ENCODE assay signal across 37 cellular contexts in the genomic region with DNA sequence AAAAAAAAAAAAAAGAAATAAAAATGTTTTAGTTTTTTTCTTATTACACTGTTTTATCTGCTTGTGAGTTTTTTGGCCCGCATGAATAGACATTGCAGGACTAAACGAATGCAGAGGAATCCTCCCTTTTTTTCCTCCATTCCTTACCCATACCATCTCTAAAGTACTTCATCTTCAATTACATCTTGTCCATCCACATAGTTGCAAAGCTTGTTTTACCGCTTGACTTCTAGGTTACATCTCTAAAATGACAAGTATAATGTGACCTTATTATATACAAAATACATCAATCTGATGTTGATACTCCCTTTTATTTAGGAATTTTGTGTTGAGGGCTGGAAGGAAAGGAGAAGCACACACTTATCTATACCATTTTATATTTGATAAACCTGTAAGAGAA.
"Had no signal": no experiment of that assay in that cellular context is flagged by ENCODE, and none has a peak within 500 bp of the region (broad histone marks: within the 10 kb centered on the region; RNA-seq: fewer than 3 reads in every experiment).

No MANE protein-coding gene starts in this region.

- H3K9me3 Mint-ChIP-seq: activated B cell treated with CpG ODN at 0.5 μM for 24 hours; activated naive CD4-positive, alpha-beta T cell treated with anti-CD3 and anti-CD28 coated beads for 36 hours; activated naive CD4-positive, alpha-beta T cell treated with anti-CD3 and anti-CD28 coated beads, Interleukin-2, amount 50 U/mL, for 72 hours; activated T-helper 1 cell treated with anti-CD3 and anti-CD28 coated beads, Interleukin-12 subunit alpha, Interleukin-12 subunit beta, Interleukin-2, Interleukin-4 antibody, amounts not matched to agents 30 ng/mL and 10 ng/mL and 1 ng/mL, durations not matched to agents 14 hours and 24 hours and 36 hours; central memory CD8-positive, alpha-beta T cell; T-cell had no signal

- H3K4me1 ChIP-seq: colonic mucosa had no signal

- H2AFZ ChIP-seq: PC-9 had no signal

- H3K9me3 ChIP-seq: ascending aorta, colonic mucosa, MG63 had no signal

- H3K27ac ChIP-seq: ascending aorta, cardiac muscle cell, colonic mucosa, PC-9, RWPE1, VCaP had no signal

- H3K27me3 Mint-ChIP-seq: activated B cell treated with CpG ODN at 0.5 μM for 24 hours; central memory CD8-positive, alpha-beta T cell; T-cell; T-helper 17 cell had no signal

- H3K27ac Mint-ChIP-seq: activated B cell treated with CpG ODN at 0.5 μM for 24 hours; activated naive CD4-positive, alpha-beta T cell treated with anti-CD3 and anti-CD28 coated beads for 36 hours; activated naive CD4-positive, alpha-beta T cell treated with anti-CD3 and anti-CD28 coated beads, Interleukin-2, amount 50 U/mL, for 72 hours; activated T-helper 1 cell treated with anti-CD3 and anti-CD28 coated beads, Interleukin-12 subunit alpha, Interleukin-12 subunit beta, Interleukin-2, Interleukin-4 antibody, amounts not matched to agents 30 ng/mL and 10 ng/mL and 1 ng/mL, durations not matched to agents 14 hours and 24 hours and 36 hours; T-helper 17 cell had no signal

- H3K4me3 Mint-ChIP-seq: activated B cell treated with CpG ODN at 0.5 μM for 24 hours; activated naive CD4-positive, alpha-beta T cell treated with anti-CD3 and anti-CD28 coated beads for 36 hours; activated T-helper 1 cell treated with anti-CD3 and anti-CD28 coated beads, Interleukin-12 subunit alpha, Interleukin-12 subunit beta, Interleukin-2, Interleukin-4 antibody, amounts not matched to agents 30 ng/mL and 10 ng/mL and 1 ng/mL, durations not matched to agents 14 hours and 24 hours and 36 hours; central memory CD8-positive, alpha-beta T cell; T-cell; T-helper 17 cell had no signal

- ATAC-seq: activated naive CD4-positive, alpha-beta T cell treated with anti-CD3 and anti-CD28 coated beads, Interleukin-2, amount 50 U/mL, for 72 hours; Right ventricle myocardium inferior; SK-N-SH treated with all-trans-retinoic acid at 6 μM for 48 hours; T-cell; T-helper 17 cell had no signal

- H3K4me2 ChIP-seq: PC-9 had no signal

- H3K27me3 ChIP-seq: ascending aorta, cardiac muscle cell, colonic mucosa, MG63 had no signal

- DNase-seq: activated B cell treated with CpG ODN at 0.5 μM for 24 hours; activated CD4-positive, alpha-beta T cell treated with anti-CD3 and anti-CD28 coated beads for 48 hours; activated CD4-positive, alpha-beta T cell treated with anti-CD3 and anti-CD28 coated beads, Interleukin-2, amount 50 U/mL, for 4 hours; activated CD4-positive, CD25-positive, alpha-beta regulatory T cell treated with anti-CD3 and anti-CD28 coated beads, Interleukin-2, amount 50 U/mL, for 72 hours; activated CD8-positive, alpha-beta memory T cell treated with anti-CD3 and anti-CD28 coated beads, Interleukin-2, amount 50 U/mL, for 4 hours; activated gamma-delta T cell treated with Interleukin-2 at 50 U/mL for 16 hours; activated naive CD4-positive, alpha-beta T cell treated with anti-CD3 and anti-CD28 coated beads for 36 hours; activated T-cell treated with anti-CD3 and anti-CD28 coated beads for 4 hours; amygdala; colonic mucosa; Kasumi-1; KBM-7; MG63; NCI-H1048; NCI-H1105 treated with DMSO at 0.1 percent for 48 hours; NCI-H1436; NCI-H1694; NCI-H1930; NCI-H2171 treated with DMSO at 0.1 percent for 48 hours; NCI-H2227 treated with DMSO at 0.1 percent for 48 hours; NCI-H446; NCI-H510A treated with DMSO at 0.1 percent for 48 hours; NCI-H526 treated with DMSO at 0.1 percent for 48 hours; NCI-H774; PC-9; SIG-M5; T-cell; T-helper 17 cell had no signal

- H3K36me3 ChIP-seq: cardiac muscle cell, colonic mucosa, MG63 had no signal

- H3K4me3 ChIP-seq: ascending aorta, cardiac muscle cell, colonic mucosa, MG63, PC-9 had no signal

- H3K36me3 Mint-ChIP-seq: activated naive CD4-positive, alpha-beta T cell treated with anti-CD3 and anti-CD28 coated beads, Interleukin-2, amount 50 U/mL, for 72 hours had no signal
